Comparison of ENCODE assay signal across 20 cellular contexts in the genomic region with DNA sequence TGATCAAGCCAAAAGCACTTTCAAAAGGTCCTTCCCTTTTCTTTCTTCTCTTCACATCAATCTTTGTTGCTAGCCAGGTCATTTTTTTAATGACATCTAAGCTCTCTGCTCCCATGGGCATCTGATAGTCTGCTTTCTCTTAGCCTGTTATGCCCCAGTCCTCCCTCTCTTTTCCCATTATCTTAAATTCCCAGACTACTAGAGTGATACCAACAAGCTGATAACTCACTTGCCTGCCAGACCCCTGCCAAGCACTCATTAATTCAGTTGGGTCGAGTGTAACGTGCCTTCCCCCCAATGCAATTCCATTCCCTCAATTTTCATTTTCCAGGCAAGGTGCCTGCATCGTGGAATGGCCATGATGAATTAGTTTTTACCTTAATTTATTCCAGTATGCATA.
A peak's percentile ranks its signal among the peaks of the same experiment; 100 is the strongest.
DNase-seq lines count a peak whose midpoint lies in the region; ATAC-seq and TF ChIP-seq lines count a peak whose summit lies in the region.
"Had no signal": no experiment of that assay in that cellular context is flagged by ENCODE, and none has a peak within 500 bp of the region (broad histone marks: within the 10 kb centered on the region; RNA-seq: fewer than 3 reads in every experiment).

No MANE protein-coding gene starts in this region.

- H3K9me3 Mint-ChIP-seq in chondrocyte (ENCODE audit: low read depth) = no peaks in the 10 kb centered on the region
- H3K9me3 Mint-ChIP-seq: GM23338, H9 had no signal

- H3K36me3 ChIP-seq in BE2C (no peaks in the 10 kb centered on the region), mesendoderm (ENCODE audit: control insufficient read depth, insufficient read depth, low read length) (no peaks in the 10 kb centered on the region)
- H3K36me3 ChIP-seq: BLaER1 treated with 17β-estradiol and CSF1 and Interleukin-3, amounts not matched to agents 10 nM and 100 nM had no signal

- no peak overlapping the region for H3K27ac Mint-ChIP-seq in chondrocyte (ENCODE audit: unreplicated experiment)
- H3K27ac Mint-ChIP-seq: B cell; CD14-positive monocyte; CD4-positive, alpha-beta T cell; CD8-positive, alpha-beta memory T cell; GM23338; H9 had no signal

- H3K23ac ChIP-seq in mesendoderm (ENCODE audit: low read length) = no peak overlapping the region

- no peaks in the 10 kb centered on the region for H3K79me1 ChIP-seq in mesendoderm (ENCODE audit: low read length)

- WGBS in mesendoderm (ENCODE audit: extremely low coverage, insufficient coverage, low lambda C conversion rate) = no CpG with 5 or more reads among the region's 3 CpGs

- H3K4me1 Mint-ChIP-seq in chondrocyte (ENCODE audit: low read depth) = peaks cover 5% of the 10 kb centered on the region
- H3K4me1 Mint-ChIP-seq: B cell; CD14-positive monocyte; CD8-positive, alpha-beta memory T cell had no signal

- H3K18ac ChIP-seq in mesendoderm (ENCODE audit: low read length) = no peak overlapping the region

- ATAC-seq in SK-N-SH treated with all-trans-retinoic acid at 6 μM for 48 hours (no peak), HG02884 (IDR thresholded peaks at IDR 0.05; ENCODE audit: unreplicated experiment) (no peak)
- ATAC-seq: GM12878, GM23338, HCT116 had no signal

- H3K27me3 ChIP-seq in BE2C = no peaks in the 10 kb centered on the region
- no peaks in the 10 kb centered on the region for H3K27me3 ChIP-seq in mesendoderm (ENCODE audit: insufficient read depth, low read length, poor library complexity)
- H3K27me3 ChIP-seq: BLaER1 treated with 17β-estradiol and CSF1 and Interleukin-3, amounts not matched to agents 10 nM and 100 nM had no signal

- no peak overlapping the region for H3K4me3 Mint-ChIP-seq in chondrocyte (ENCODE audit: unreplicated experiment)
- H3K4me3 Mint-ChIP-seq: B cell; CD14-positive monocyte; CD4-positive, alpha-beta T cell; CD8-positive, alpha-beta memory T cell; GM23338; H9 had no signal

- no peak overlapping the region for H3K4me2 ChIP-seq in mesendoderm (ENCODE audit: low read length)
- H3K4me2 ChIP-seq: BLaER1 treated with 17β-estradiol and CSF1 and Interleukin-3, amounts not matched to agents 10 nM and 100 nM; GM23338 had no signal

- H3K4me1 ChIP-seq in BE2C = peaks cover 3% of the 10 kb centered on the region; the same call in 1 of the 2 replicates
- H3K4me1 ChIP-seq in mesendoderm (ENCODE audit: control insufficient read depth, low read depth, low read length) = no peaks in the 10 kb centered on the region
- H3K4me1 ChIP-seq: BLaER1 treated with 17β-estradiol and CSF1 and Interleukin-3, amounts not matched to agents 10 nM and 100 nM had no signal

- no peak overlapping the region for H2BK120ac ChIP-seq in mesendoderm (ENCODE audit: low read depth, low read length)

- H3K56ac ChIP-seq in mesendoderm (ENCODE audit: low read length) = no peak overlapping the region

- no peak overlapping the region for H2AK5ac ChIP-seq in mesendoderm (ENCODE audit: low read length)

- no peak overlapping the region for H4K5ac ChIP-seq in mesendoderm (ENCODE audit: low read length)

- TF ChIP-seq CTCF in BE2C (IDR thresholded peaks at IDR 0.05; ENCODE audit: low read depth, low read length) = no peak
- no peak for TF ChIP-seq CTCF in chondrocyte (IDR thresholded peaks at IDR 0.05)

- H3K9me3 ChIP-seq in BE2C = no peaks in the 10 kb centered on the region
- H3K9me3 ChIP-seq: BLaER1 treated with 17β-estradiol and CSF1 and Interleukin-3, amounts not matched to agents 10 nM and 100 nM had no signal

- peaks cover 24% of the 10 kb centered on the region for H3K27me3 Mint-ChIP-seq in chondrocyte (ENCODE audit: low read depth)
- H3K27me3 Mint-ChIP-seq: B cell; CD4-positive, alpha-beta T cell; CD8-positive, alpha-beta memory T cell had no signal

- no peak overlapping the region for H3K9ac ChIP-seq in mesendoderm (ENCODE audit: low read length)
- H3K9ac ChIP-seq: BLaER1 treated with 17β-estradiol and CSF1 and Interleukin-3, amounts not matched to agents 10 nM and 100 nM had no signal

- H3K4me3 ChIP-seq in BE2C (ENCODE audit: low read depth, low read length) = no peak overlapping the region
- no peak overlapping the region for H3K4me3 ChIP-seq in mesendoderm (ENCODE audit: low read length)
- H3K4me3 ChIP-seq: BLaER1 treated with 17β-estradiol and CSF1 and Interleukin-3, amounts not matched to agents 10 nM and 100 nM; GM12878; GM23338 had no signal

- H4K8ac ChIP-seq in mesendoderm (ENCODE audit: low read depth, low read length) = no peak overlapping the region

- H3K4ac ChIP-seq in mesendoderm (ENCODE audit: low read depth, low read length) = no peak overlapping the region

- no peaks in the 10 kb centered on the region for H3K79me2 ChIP-seq in mesendoderm (ENCODE audit: control insufficient read depth, insufficient read depth, low read length)

- H3K27ac ChIP-seq in mesendoderm (ENCODE audit: low read depth, low read length) = no peak overlapping the region
- H3K27ac ChIP-seq: 22Rv1; BLaER1 treated with 17β-estradiol and CSF1 and Interleukin-3, amounts not matched to agents 10 nM and 100 nM had no signal

- H2BK15ac ChIP-seq in mesendoderm (replicated peaks; ENCODE audit: low read depth) = no peak overlapping the region

- H2BK5ac ChIP-seq in mesendoderm (ENCODE audit: low read length) = no peak overlapping the region

- no peaks in the 10 kb centered on the region for H3K36me3 Mint-ChIP-seq in chondrocyte (ENCODE audit: low read depth)
- H3K36me3 Mint-ChIP-seq: CD14-positive monocyte; CD8-positive, alpha-beta memory T cell had no signal

- DNase-seq in BE2C = peak; percentile 43
- DNase-seq in mesendoderm = peak; percentile 45
- no peak for DNase-seq in chondrocyte (ENCODE audit: low spot score)
- no peak for DNase-seq in stimulated activated CD4-positive, alpha-beta T cell treated with anti-CD3 and anti-CD28 coated beads, Interleukin-4, amount 100 ng/mL, for 1 hour
- DNase-seq: CD4-positive, alpha-beta T cell; CD8-positive, alpha-beta memory T cell; DMS 273 treated with DMSO at 0.1 percent for 48 hours; DMS79; EL; GDM1; H9 had no signal

TF ChIP-seq in SK-N-SH treated with all-trans-retinoic acid at 6 μM for 48 hours, 23 proteins besides CTCF, POLR2A, EP300 and RAD21:
- TF ChIP-seq PATZ1 (CRISPR knock-in tag; IDR thresholded peaks at IDR 0.05; ENCODE audit: borderline replicate concordance) (no peak), CREB5 (CRISPR knock-in tag; IDR thresholded peaks at IDR 0.05; ENCODE audit: low read depth) (no peak), TCF4 (CRISPR knock-in tag; IDR thresholded peaks at IDR 0.05; ENCODE audit: borderline replicate concordance) (peak; percentile 44; the same call in 1 of the 2 replicates), ZNF70 (CRISPR knock-in tag; IDR thresholded peaks at IDR 0.05) (no peak), ESRRG (CRISPR knock-in tag; IDR thresholded peaks at IDR 0.05) (no peak), RARB (CRISPR knock-in tag; IDR thresholded peaks at IDR 0.05) (no peak), ISL1 (CRISPR knock-in tag; IDR thresholded peaks at IDR 0.05) (peak; percentile 44; the same call in 1 of the 2 replicates), SNAI2 (CRISPR knock-in tag; IDR thresholded peaks at IDR 0.05) (no peak)
- TF ChIP-seq, protein P1, sequence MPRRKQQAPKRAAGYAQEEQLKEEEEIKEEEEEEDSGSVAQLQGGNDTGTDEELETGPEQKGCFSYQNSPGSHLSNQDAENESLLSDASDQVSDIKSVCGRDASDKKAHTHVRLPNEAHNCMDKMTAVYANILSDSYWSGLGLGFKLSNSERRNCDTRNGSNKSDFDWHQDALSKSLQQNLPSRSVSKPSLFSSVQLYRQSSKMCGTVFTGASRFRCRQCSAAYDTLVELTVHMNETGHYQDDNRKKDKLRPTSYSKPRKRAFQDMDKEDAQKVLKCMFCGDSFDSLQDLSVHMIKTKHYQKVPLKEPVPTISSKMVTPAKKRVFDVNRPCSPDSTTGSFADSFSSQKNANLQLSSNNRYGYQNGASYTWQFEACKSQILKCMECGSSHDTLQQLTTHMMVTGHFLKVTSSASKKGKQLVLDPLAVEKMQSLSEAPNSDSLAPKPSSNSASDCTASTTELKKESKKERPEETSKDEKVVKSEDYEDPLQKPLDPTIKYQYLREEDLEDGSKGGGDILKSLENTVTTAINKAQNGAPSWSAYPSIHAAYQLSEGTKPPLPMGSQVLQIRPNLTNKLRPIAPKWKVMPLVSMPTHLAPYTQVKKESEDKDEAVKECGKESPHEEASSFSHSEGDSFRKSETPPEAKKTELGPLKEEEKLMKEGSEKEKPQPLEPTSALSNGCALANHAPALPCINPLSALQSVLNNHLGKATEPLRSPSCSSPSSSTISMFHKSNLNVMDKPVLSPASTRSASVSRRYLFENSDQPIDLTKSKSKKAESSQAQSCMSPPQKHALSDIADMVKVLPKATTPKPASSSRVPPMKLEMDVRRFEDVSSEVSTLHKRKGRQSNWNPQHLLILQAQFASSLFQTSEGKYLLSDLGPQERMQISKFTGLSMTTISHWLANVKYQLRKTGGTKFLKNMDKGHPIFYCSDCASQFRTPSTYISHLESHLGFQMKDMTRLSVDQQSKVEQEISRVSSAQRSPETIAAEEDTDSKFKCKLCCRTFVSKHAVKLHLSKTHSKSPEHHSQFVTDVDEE (CRISPR knock-in tag; IDR thresholded peaks at IDR 0.05) = peak; percentile 48; the same call in 1 of the 2 replicates

Comparison
In these comparisons a context has a peak if more than half of its experiments do, and no peak if none do; other contexts are left out.
1. DNase-seq: peak in BE2C (single experiment) and mesendoderm (single experiment); none in chondrocyte (single experiment) and stimulated activated CD4-positive, alpha-beta T cell treated with anti-CD3 and anti-CD28 coated beads, Interleukin-4, amount 100 ng/mL, for 1 hour (single experiment).